Comparison of ENCODE assay signal across 8 cellular contexts in the genomic region with DNA sequence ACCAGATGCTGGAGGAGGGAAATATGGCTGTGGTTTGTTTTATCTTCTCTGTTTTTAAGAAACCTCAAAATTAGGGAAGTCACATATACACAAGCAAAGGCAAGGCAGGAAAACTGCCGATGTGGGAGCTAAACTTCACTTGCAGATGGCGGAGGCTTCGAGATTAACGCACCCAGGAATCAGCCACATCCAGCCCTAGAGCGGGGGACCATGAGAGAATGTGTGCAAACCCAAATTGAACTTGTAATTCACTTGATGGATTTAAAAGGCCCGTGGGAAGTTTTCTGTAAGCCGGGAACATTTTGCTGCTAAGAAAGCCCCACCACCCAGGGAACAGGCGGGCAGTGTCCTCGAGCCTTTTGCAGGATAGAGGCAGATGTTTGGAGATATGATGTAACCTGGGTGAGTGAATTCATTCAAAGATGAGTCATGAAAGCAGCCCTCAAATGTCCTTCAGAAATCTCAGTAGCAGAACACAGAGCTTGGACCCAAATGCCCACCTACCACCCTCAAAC. TPM values are rescaled to one million over a fixed set of nuclear protein-coding genes. Genes with fewer than 3 reads are reported as not detected.
DNase-seq lines count a peak whose midpoint lies in the region; ATAC-seq and TF ChIP-seq lines count a peak whose summit lies in the region.

No MANE protein-coding gene starts in this region.

- DNase-seq in UCSD-AML1 (lab: John Stamatoyannopoulos, UW; ENCODE audit: unreplicated experiment) = peak; percentile 59
- no peak for DNase-seq in immature natural killer cell
- DNase-seq in left lobe of liver (ENCODE audit: low spot score) = no peak
- DNase-seq in NCI-H748 treated with DMSO at 0.1 percent for 48 hours (lab: John Stamatoyannopoulos, UW) = no peak
- DNase-seq in germinal center (ENCODE audit: low spot score) = no peak
- no peak for DNase-seq in activated naive CD4-positive, alpha-beta T cell treated with anti-CD3 and anti-CD28 coated beads for 36 hours

- H3K4me3 ChIP-seq in DOHH2 (ENCODE audit: low read length) = peak overlapping the region; percentile 17

- peaks cover 7% of the 10 kb centered on the region; the same call in 1 of the 2 replicates for H3F3A ChIP-seq in DOHH2 (ENCODE audit: control insufficient read depth, insufficient read depth)

- intact Hi-C loops in activated naive CD4-positive, alpha-beta T cell treated with anti-CD3 and anti-CD28 coated beads for 36 hours (cut with micrococcal nuclease) = loop anchor here (1.0 kb wide), 1 partner anchor 30 kb away; no protein-coding TSS in a partner anchor

- H3K27ac Mint-ChIP-seq in immature natural killer cell = peak overlapping the region in 4 of 6 donors; percentile 58 to 89 (median 82)
- H3K27ac Mint-ChIP-seq in activated naive CD4-positive, alpha-beta T cell treated with anti-CD3 and anti-CD28 coated beads for 36 hours = no peak overlapping the region

- no peaks in the 10 kb centered on the region for H3K9me3 ChIP-seq in DOHH2 (ENCODE audit: control insufficient read depth, insufficient read depth, low read length)

- no peaks in the 10 kb centered on the region for H4K20me1 ChIP-seq in DOHH2 (ENCODE audit: control insufficient read depth, insufficient read depth, low read depth, low read length)

- H3K9me2 ChIP-seq in DOHH2 (replicated peaks; ENCODE audit: control insufficient read depth, low read length) = no peaks in the 10 kb centered on the region

- no peaks in the 10 kb centered on the region for H3K9me3 Mint-ChIP-seq in immature natural killer cell
- H3K9me3 Mint-ChIP-seq in activated naive CD4-positive, alpha-beta T cell treated with anti-CD3 and anti-CD28 coated beads for 36 hours = no peaks in the 10 kb centered on the region

- peak overlapping the region; percentile 45 for H3K4me2 ChIP-seq in DOHH2 (ENCODE audit: low read length)

- H3K27me3 Mint-ChIP-seq in immature natural killer cell (ENCODE audit: low read depth in 3 of 3) = peaks cover 0 to 8% (median 0%) of the 10 kb centered on the region in 3 donors
- peaks cover 4% of the 10 kb centered on the region for H3K27me3 Mint-ChIP-seq in activated naive CD4-positive, alpha-beta T cell treated with anti-CD3 and anti-CD28 coated beads for 36 hours (ENCODE audit: low read depth)

- peaks cover 0 to 6% (median 0%) of the 10 kb centered on the region in 3 donors for H3K36me3 Mint-ChIP-seq in immature natural killer cell
- no peaks in the 10 kb centered on the region for H3K36me3 Mint-ChIP-seq in activated naive CD4-positive, alpha-beta T cell treated with anti-CD3 and anti-CD28 coated beads for 36 hours (ENCODE audit: low read depth)

- H3K4me1 Mint-ChIP-seq in immature natural killer cell = peaks cover 0 to 3% of the 10 kb centered on the region in 2 donors
- H3K4me1 Mint-ChIP-seq in activated naive CD4-positive, alpha-beta T cell treated with anti-CD3 and anti-CD28 coated beads for 36 hours (ENCODE audit: low read depth) = peaks cover 50% of the 10 kb centered on the region

- ATAC-seq in HG02885 (IDR thresholded peaks at IDR 0.05; ENCODE audit: poor library complexity, unreplicated experiment) (peak; percentile 10), left lobe of liver (no peak)

- CTCF ChIA-PET in activated naive CD4-positive, alpha-beta T cell treated with anti-CD3 and anti-CD28 coated beads for 36 hours (lab: Charles Lee) = interaction anchor here (0.5 to 1.2 kb wide), 3 partner anchors 16 to 45 kb away, joined by 3 to 5 read pairs (median 3); no protein-coding TSS in a partner anchor

- H3K36me3 ChIP-seq in DOHH2 (ENCODE audit: control insufficient read depth, low read length) = no peaks in the 10 kb centered on the region

- no peak for TF ChIP-seq CTCF in DOHH2 (IDR thresholded peaks at IDR 0.05; ENCODE audit: low read depth, low read length, poor library complexity, severe bottlenecking)

- H3K79me2 ChIP-seq in DOHH2 (ENCODE audit: control insufficient read depth, low read length) = no peaks in the 10 kb centered on the region

- H3K27me3 ChIP-seq in DOHH2 (ENCODE audit: control insufficient read depth, low read length) = no peaks in the 10 kb centered on the region; the same call in 1 of the 2 replicates

- H3K4me3 Mint-ChIP-seq in immature natural killer cell = peak overlapping the region; percentile 32 to 74 (median 67)
- no peak overlapping the region for H3K4me3 Mint-ChIP-seq in activated naive CD4-positive, alpha-beta T cell treated with anti-CD3 and anti-CD28 coated beads for 36 hours

- H3K4me1 ChIP-seq in DOHH2 (ENCODE audit: control insufficient read depth, low read length) = peaks cover 43% of the 10 kb centered on the region

- H3K27ac ChIP-seq in DOHH2 (ENCODE audit: low read depth, low read length) = peak overlapping the region; percentile 29

RNA-seq across cellular contexts. Expression of a gene that starts 39.9 kb away (rescaled TPM):
- 10 to 100 TPM; 30.5 to 94.3 (median 54.9) TPM for polyA plus RNA-seq in immature natural killer cell
- 5.8 TPM for total RNA-seq in left lobe of liver
- total RNA-seq in activated naive CD4-positive, alpha-beta T cell treated with anti-CD3 and anti-CD28 coated beads for 36 hours = 10 to 100 TPM; 43.7 to 44.2 TPM
